26 cellular contexts compared by ENCODE assay signal in the genomic region with DNA sequence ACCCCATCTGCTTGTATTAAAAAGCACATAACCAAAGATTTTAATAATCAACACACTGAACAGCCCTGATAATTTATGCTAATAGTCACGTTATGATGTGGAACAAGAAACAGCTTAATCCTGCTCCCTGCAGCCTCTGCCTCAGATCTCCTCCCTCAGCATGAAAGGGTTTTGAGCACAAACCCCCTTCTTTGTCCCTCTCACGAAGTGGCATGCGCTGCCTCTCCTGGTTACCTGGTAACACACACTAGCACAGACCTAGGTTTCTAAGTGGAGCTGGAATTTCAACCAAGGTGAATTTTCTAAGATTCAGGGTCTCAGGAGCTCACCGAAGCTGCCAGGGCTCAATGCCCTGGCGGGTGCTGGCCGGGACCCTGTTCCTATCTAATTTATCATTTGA. TPM values are rescaled to one million over a fixed set of nuclear protein-coding genes. Genes with fewer than 3 reads are reported as not detected.
"Had no signal": no experiment of that assay in that cellular context is flagged by ENCODE, and none has a peak within 500 bp of the region (broad histone marks: within the 10 kb centered on the region; RNA-seq: fewer than 3 reads in every experiment).

No MANE protein-coding gene starts in this region.

- H3K9me3 ChIP-seq: left ventricle myocardium inferior, pancreas, psoas muscle, right atrium auricular region, tibial artery had no signal

- H3K4me1 ChIP-seq: foreskin keratinocyte, pancreas, psoas muscle, right atrium auricular region had no signal

- H3K36me3 ChIP-seq: cardiac muscle cell, left ventricle myocardium inferior, pancreas, right atrium auricular region, tibial artery had no signal

- H3K27ac ChIP-seq: cardiac muscle cell, foreskin keratinocyte, left ventricle myocardium inferior, pancreas, psoas muscle, right atrium auricular region, tibial artery, VCaP had no signal

- H3K9me3 Mint-ChIP-seq: activated T-cell treated with anti-CD3 and anti-CD28 coated beads, Interleukin-2, amount 50 U/mL, for 24 hours; activated T-helper 2 cell treated with anti-CD3 and anti-CD28 coated beads, Interferon-gamma antibody, Interleukin-2, Interleukin-4, amounts not matched to agents 10 μg/mL and 5 μg/mL and 100 μg/mL, durations not matched to agents 14 hours and 24 hours and 36 hours; dendritic cell treated with granulocyte-macrophage colony-stimulating factor and Interleukin-4, amounts not matched to agents 40 ng/mL and 50 ng/mL, for 4 days; mesothelial cell of epicardium; naive thymus-derived CD8-positive, alpha-beta T cell; stimulated activated naive CD8-positive, alpha-beta T cell treated with anti-CD3 and anti-CD28 coated beads, Interleukin-15, Interleukin-2, amounts not matched to agents 100 ng/mL and 50 ng/mL, for 24 hours; T-cell; T-helper 2 cell treated with Interferon-gamma antibody and Interleukin-4, amounts not matched to agents 5 μg/mL and 100 μg/mL, for 36 hours had no signal

- H3K4me3 Mint-ChIP-seq: activated CD8-positive, alpha-beta T cell treated with anti-CD3 and anti-CD28 coated beads, Interleukin-2, amount 10 ng/mL, durations not matched to agents 7 days and 5 days; activated T-cell treated with anti-CD3 and anti-CD28 coated beads, Interleukin-2, amount 50 U/mL, for 24 hours; dendritic cell treated with granulocyte-macrophage colony-stimulating factor and Interleukin-4, amounts not matched to agents 40 ng/mL and 50 ng/mL, for 4 days; mesothelial cell of epicardium; naive thymus-derived CD8-positive, alpha-beta T cell; stimulated activated naive CD8-positive, alpha-beta T cell treated with anti-CD3 and anti-CD28 coated beads, Interleukin-15, Interleukin-2, amounts not matched to agents 100 ng/mL and 50 ng/mL, for 24 hours; T-cell; T-helper 2 cell treated with Interferon-gamma antibody and Interleukin-4, amounts not matched to agents 5 μg/mL and 100 μg/mL, for 36 hours had no signal

- H3K27me3 ChIP-seq: pancreas, right atrium auricular region, tibial artery had no signal

- DNase-seq: activated CD4-positive, alpha-beta T cell treated with anti-CD3 and anti-CD28 coated beads, Interleukin-2, amount 50 U/mL, for 1 hour; activated CD4-positive, CD25-positive, alpha-beta regulatory T cell treated with anti-CD3 and anti-CD28 coated beads, Interleukin-2, amount 50 U/mL, for 72 hours; activated CD8-positive, alpha-beta T cell treated with anti-CD3 and anti-CD28 coated beads, Interleukin-2, amount 10 ng/mL, durations not matched to agents 7 days and 5 days; activated naive CD4-positive, alpha-beta T cell treated with Interleukin-2 at 50 U/mL for 16 hours; activated T-cell treated with anti-CD3 and anti-CD28 coated beads, Interleukin-2, amount 50 U/mL, for 24 hours; amygdala; effector CD8-positive, alpha-beta T cell; foreskin keratinocyte; hippocampal formation; left ventricle myocardium inferior; naive thymus-derived CD8-positive, alpha-beta T cell; pancreas; psoas muscle; stimulated activated CD4-positive, alpha-beta T cell treated with anti-CD3 and anti-CD28 coated beads, Interleukin-12 subunit alpha, Interleukin-12 subunit beta, amount 100 ng/mL, for 4 hours; stimulated activated CD4-positive, alpha-beta T cell treated with anti-CD3 and anti-CD28 coated beads, Interleukin-4, amount 100 ng/mL, for 4 hours; substantia nigra; T-cell; tibial artery had no signal

- H3K27ac Mint-ChIP-seq: activated CD8-positive, alpha-beta T cell treated with anti-CD3 and anti-CD28 coated beads, Interleukin-2, amount 10 ng/mL, durations not matched to agents 7 days and 5 days; activated T-cell treated with anti-CD3 and anti-CD28 coated beads, Interleukin-2, amount 50 U/mL, for 24 hours; activated T-helper 2 cell treated with anti-CD3 and anti-CD28 coated beads, Interferon-gamma antibody, Interleukin-2, Interleukin-4, amounts not matched to agents 10 μg/mL and 5 μg/mL and 100 μg/mL, durations not matched to agents 14 hours and 24 hours and 36 hours; dendritic cell treated with granulocyte-macrophage colony-stimulating factor and Interleukin-4, amounts not matched to agents 40 ng/mL and 50 ng/mL, for 4 days; mesothelial cell of epicardium; stimulated activated naive CD8-positive, alpha-beta T cell treated with anti-CD3 and anti-CD28 coated beads, Interleukin-15, Interleukin-2, amounts not matched to agents 100 ng/mL and 50 ng/mL, for 24 hours; T-cell; T-helper 2 cell treated with Interferon-gamma antibody and Interleukin-4, amounts not matched to agents 5 μg/mL and 100 μg/mL, for 36 hours had no signal

- H3K36me3 Mint-ChIP-seq: mesothelial cell of epicardium; naive thymus-derived CD8-positive, alpha-beta T cell; T-cell had no signal

- H3K4me3 ChIP-seq: cardiac muscle cell, left ventricle myocardium inferior, pancreas, psoas muscle, right atrium auricular region, tibial artery had no signal

RNA-seq across cellular contexts. Expression of a gene that starts 5.0 kb away (rescaled TPM):
- total RNA-seq: activated CD8-positive, alpha-beta T cell treated with anti-CD3 and anti-CD28 coated beads, Interleukin-2, amount 10 ng/mL, durations not matched to agents 7 days and 5 days; left ventricle myocardium inferior; naive thymus-derived CD8-positive, alpha-beta T cell; T-cell had no signal
- polyA plus RNA-seq: foreskin keratinocyte; naive thymus-derived CD8-positive, alpha-beta T cell had no signal
